Comparison of ENCODE assay signal across 1 cellular context in genomic region chr2:8134105-8134903, GRCh38.
TF ChIP-seq lines count a peak whose summit lies in the region.

No MANE protein-coding gene starts in this region.

TF ChIP-seq in WTC11, 78 proteins besides CTCF, POLR2A, EP300 and RAD21 (continued from another document):
- no peak for TF ChIP-seq ATF2 (CRISPR knock-in tag; IDR thresholded peaks at IDR 0.05; ENCODE audit: borderline replicate concordance, low read depth)
- no peak for TF ChIP-seq HMGA2 (CRISPR knock-in tag; IDR thresholded peaks at IDR 0.05)
- no peak for TF ChIP-seq ZNF138 (CRISPR knock-in tag; conservative IDR thresholded peaks at IDR 0.05)
- no peak for TF ChIP-seq AR (CRISPR knock-in tag; IDR thresholded peaks at IDR 0.05)
